In the genomic region with DNA sequence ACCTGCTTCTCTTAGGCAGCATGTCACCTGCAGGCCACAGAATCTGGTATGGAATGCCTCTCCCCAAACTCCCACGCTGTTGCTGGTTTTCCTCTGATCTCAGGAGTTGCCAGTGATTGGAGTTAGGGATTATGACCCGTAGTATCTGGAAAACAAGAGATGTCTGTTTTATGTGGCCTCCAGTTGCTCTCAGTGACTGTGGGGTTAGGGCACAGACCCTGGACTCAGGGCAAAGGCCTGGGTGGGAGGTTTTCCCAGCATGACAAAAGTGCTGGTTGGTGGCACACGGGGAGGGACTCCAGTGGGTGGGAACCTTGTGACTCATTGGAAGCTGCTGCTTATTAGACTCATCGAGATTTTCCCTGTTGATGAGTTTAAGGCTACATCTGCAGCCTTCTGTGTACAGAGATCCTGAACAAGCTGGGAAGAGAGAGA, we compare ENCODE assay signal across 28 cellular contexts. TPM values are rescaled to one million over a fixed set of nuclear protein-coding genes. Genes with fewer than 3 reads are reported as not detected.
DNase-seq lines count a peak whose midpoint lies in the region; ATAC-seq, FAIRE-seq and TF ChIP-seq lines count a peak whose summit lies in the region.
"Had no signal": no experiment of that assay in that cellular context is flagged by ENCODE, and none has a peak within 500 bp of the region (broad histone marks: within the 10 kb centered on the region; RNA-seq: fewer than 3 reads in every experiment).

A gene with protein sequence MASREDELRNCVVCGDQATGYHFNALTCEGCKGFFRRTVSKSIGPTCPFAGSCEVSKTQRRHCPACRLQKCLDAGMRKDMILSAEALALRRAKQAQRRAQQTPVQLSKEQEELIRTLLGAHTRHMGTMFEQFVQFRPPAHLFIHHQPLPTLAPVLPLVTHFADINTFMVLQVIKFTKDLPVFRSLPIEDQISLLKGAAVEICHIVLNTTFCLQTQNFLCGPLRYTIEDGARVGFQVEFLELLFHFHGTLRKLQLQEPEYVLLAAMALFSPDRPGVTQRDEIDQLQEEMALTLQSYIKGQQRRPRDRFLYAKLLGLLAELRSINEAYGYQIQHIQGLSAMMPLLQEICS (minus strand): TSS at position 165 of the 435 bp plus-strand sequence. CDS start 1,638 bp downstream, outside the sequence.

- POLR2A ChIA-PET in K562 (lab: Yijun Ruan, JAX), result interaction anchor here (0.6 to 0.8 kb wide), 2 partner anchors 11 to 53 kb away, joined by 3 read pairs; no protein-coding TSS in a partner anchor

- H4K20me1 ChIP-seq in K562 (replicated peaks; ENCODE audit: control insufficient read depth, insufficient read depth, low read length) (no peaks in the 10 kb centered on the region), smooth muscle cell (ENCODE audit: low read depth) (no peaks in the 10 kb centered on the region)

- FAIRE-seq in HTR-8/SVneo (lab: Jason Lieb, UNC), result peak; percentile 36
- FAIRE-seq in K562 (lab: Jason Lieb, UNC), result peak; percentile 93
- no peak for FAIRE-seq in frontal cortex (lab: Jason Lieb, UNC)
- no peak for FAIRE-seq in pancreas (lab: Jason Lieb, UNC)

- H3K9me1 ChIP-seq in K562 (ENCODE audit: control insufficient read depth, insufficient read depth, low read length), result no peaks in the 10 kb centered on the region

- no peak for ATAC-seq in K562
- no peak for ATAC-seq in GM21360 (IDR thresholded peaks at IDR 0.05; ENCODE audit: unreplicated experiment)
- no peak for ATAC-seq in pancreas
- ATAC-seq: natural killer cell; stimulated activated naive CD8-positive, alpha-beta T cell treated with anti-CD3 and anti-CD28 coated beads, Interleukin-15, Interleukin-2, amounts not matched to agents 100 U/mL and 50 U/mL, for 24 hours had no signal

- H3K9ac ChIP-seq in K562 (ENCODE audit: insufficient read depth in 1 of 2, low read depth in 2 of 2, low read length in 2 of 2) (peak within 1 kb of the TSS in 1 of 2 experiments; percentile 50; a peak in 1 of 4 replicates), smooth muscle cell (ENCODE audit: low read depth) (no peak within 1 kb of the TSS)
- H3K9ac ChIP-seq: SK-N-SH had no signal

- BruUV-seq in K562 (replicated peaks; lab: Mats Ljungman, UMichigan), result no TSS peak

- H3K9me3 ChIP-seq in K562 (replicated peaks; ENCODE audit: control insufficient read depth, insufficient read depth, low read depth, low read length), result no peaks in the 10 kb centered on the region
- no peaks in the 10 kb centered on the region for H3K9me3 ChIP-seq in smooth muscle cell (replicated peaks; ENCODE audit: low read depth)
- H3K9me3 ChIP-seq in pancreas, result no peaks in the 10 kb centered on the region
- H3K9me3 ChIP-seq: heart right ventricle, ovary, right atrium auricular region, SK-N-SH, thyroid gland had no signal

- H3K36me3 ChIP-seq in K562 (ENCODE audit: control insufficient read depth, insufficient read depth, low read length) (no peaks in the 10 kb centered on the region), smooth muscle cell (ENCODE audit: low read depth) (no peaks in the 10 kb centered on the region), pancreas (no peaks in the 10 kb centered on the region)
- H3K36me3 ChIP-seq: cardiac muscle cell, heart right ventricle, ovary, right atrium auricular region, thyroid gland had no signal

- CTCF ChIA-PET in K562 (lab: Yijun Ruan, JAX; ENCODE audit: low intra/inter-chr PET ratio), result no interaction called here

- TF ChIP-seq RAD21 in K562 (CRISPR knock-in tag; conservative IDR thresholded peaks at IDR 0.05 in 1 of 2, IDR thresholded peaks at IDR 0.05 in 1 of 2), result no peak

- WGBS in K562 (ENCODE audit: insufficient coverage, low coverage, missing lambda C conversion rate), result 9% methylated on average over 4 of the region's 4 CpGs
- 26% methylated on average over 4 of the region's 4 CpGs for WGBS in smooth muscle cell (ENCODE audit: low lambda C conversion rate)
- WGBS in pancreas, 2 donors, result 63 to 68% methylated on average over 4 of the region's 4 CpGs

- H3K4me1 ChIP-seq in K562 (replicated peaks in 1 of 2; ENCODE audit: control insufficient read depth in 2 of 2, insufficient read depth in 2 of 2, low read length in 2 of 2) (peaks cover 14 to 15% of the 10 kb centered on the region in 2 experiments; a peak in 4 of 5 replicates), smooth muscle cell (ENCODE audit: low read depth) (no peaks in the 10 kb centered on the region), pancreas (no peaks in the 10 kb centered on the region)
- H3K4me1 ChIP-seq: heart right ventricle, right atrium auricular region, thyroid gland had no signal

- TF ChIP-seq EP300 in K562 (IDR thresholded peaks at IDR 0.05; ENCODE audit: low read length), result no peak

- H3F3A ChIP-seq in smooth muscle cell (ENCODE audit: low read depth), result no peaks in the 10 kb centered on the region

- no peak within 1 kb of the TSS for H3K27ac ChIP-seq in K562 (ENCODE audit: extremely low read depth, low read depth, low read length)
- H3K27ac ChIP-seq in smooth muscle cell (ENCODE audit: low read depth), result no peak within 1 kb of the TSS
- no peak within 1 kb of the TSS for H3K27ac ChIP-seq in pancreas
- H3K27ac ChIP-seq: cardiac muscle cell, heart right ventricle, ovary, right atrium auricular region, thyroid gland had no signal

- no peak for TF ChIP-seq CTCF in K562 (IDR thresholded peaks at IDR 0.05 in 2 of 3, conservative IDR thresholded peaks at IDR 0.05 in 1 of 3; ENCODE audit: insufficient read depth in 2 of 3, low read depth in 1 of 3, low read length in 3 of 3)
- no peak for TF ChIP-seq CTCF in smooth muscle cell (IDR thresholded peaks at IDR 0.05; ENCODE audit: borderline replicate concordance, insufficient read depth, poor library complexity, severe bottlenecking)
- TF ChIP-seq CTCF in pancreas (IDR thresholded peaks at IDR 0.05), result no peak

- no peaks in the 10 kb centered on the region for H3K27me3 ChIP-seq in K562 (ENCODE audit: control insufficient read depth in 2 of 2, insufficient read depth in 2 of 2, low read length in 2 of 2)
- no peaks in the 10 kb centered on the region for H3K27me3 ChIP-seq in smooth muscle cell (ENCODE audit: low read depth)
- H3K27me3 ChIP-seq in pancreas, result no peaks in the 10 kb centered on the region
- H3K27me3 ChIP-seq: cardiac muscle cell, heart right ventricle, ovary, right atrium auricular region, thyroid gland had no signal

- TF ChIP-seq POLR2A in K562 (conservative IDR thresholded peaks at IDR 0.05), result no peak

- in situ Hi-C loops in K562 (cut with MboI), result no loop called here

- H3K4me2 ChIP-seq in K562 (ENCODE audit: insufficient read depth, low read length), result no peak within 1 kb of the TSS
- no peak within 1 kb of the TSS for H3K4me2 ChIP-seq in smooth muscle cell
- H3K4me2 ChIP-seq: SK-N-SH had no signal

- H2AFZ ChIP-seq in K562 (ENCODE audit: low read depth, low read length), result no peak within 1 kb of the TSS
- H2AFZ ChIP-seq in smooth muscle cell (ENCODE audit: low read depth), result peak within 1 kb of the TSS; percentile 51

- intact Hi-C loops in K562 (cut with micrococcal nuclease), result no loop called here
- intact Hi-C loops in pancreas (cut with DNase I), result loop anchor here in 1 of 3 donors (10.0 kb wide), 1 partner anchor 47 kb away; no protein-coding TSS in a partner anchor

- H3K4me3 ChIP-seq in K562, result no peak within 1 kb of the TSS
- H3K4me3 ChIP-seq in smooth muscle cell, result no peak within 1 kb of the TSS
- H3K4me3 ChIP-seq in pancreas, result no peak within 1 kb of the TSS
- H3K4me3 ChIP-seq: cardiac muscle cell, heart right ventricle, ovary, right atrium auricular region, thyroid gland had no signal

- DNase-seq in HTR-8/SVneo (ENCODE audit: insufficient read length, low spot score), result no peak
- DNase-seq in K562 (ENCODE audit: extremely low read depth in 1 of 4, low spot score in 3 of 4), result no peak
- DNase-seq in kidney tubule cell (ENCODE audit: low spot score), result peak; percentile 32
- no peak for DNase-seq in smooth muscle cell (lab: John Stamatoyannopoulos, UW; ENCODE audit: unreplicated experiment)
- no peak for DNase-seq in frontal cortex (ENCODE audit: low spot score in 2 of 2)
- no peak for DNase-seq in pancreas
- DNase-seq: activated CD4-positive, alpha-beta T cell treated with anti-CD3 and anti-CD28 coated beads, Interleukin-2, amount 50 U/mL, for 1 hour; activated CD8-positive, alpha-beta memory T cell treated with anti-CD3 and anti-CD28 coated beads, Interleukin-2, amount 50 U/mL, for 4 hours; CD4-positive, alpha-beta T cell; dermis blood vessel endothelial cell; heart right ventricle; Karpas-422; natural killer cell; NCI-H1694 treated with DMSO at 0.1 percent for 48 hours; NCI-H2171; NCI-H524; NK-92 treated with Interleukin-12 subunit alpha and Interleukin-12 subunit beta, amount 100 ng/mL, for 24 hours; ovary; SK-N-SH; stimulated activated CD4-positive, alpha-beta T cell treated with anti-CD3 and anti-CD28 coated beads, Interleukin-4, amount 100 ng/mL, for 4 hours; stimulated activated naive CD8-positive, alpha-beta T cell treated with anti-CD3 and anti-CD28 coated beads, Interleukin-15, Interleukin-2, amounts not matched to agents 100 U/mL and 50 U/mL, for 24 hours; thyroid gland had no signal

- H3K79me2 ChIP-seq in K562 (ENCODE audit: control insufficient read depth, insufficient read depth, low read length) (no peaks in the 10 kb centered on the region), smooth muscle cell (ENCODE audit: low read depth) (no peaks in the 10 kb centered on the region)

TF ChIP-seq in K562, 482 proteins besides CTCF, POLR2A, EP300 and RAD21 (continues in another document):
- TF ChIP-seq ELF2 (CRISPR knock-in tag; IDR thresholded peaks at IDR 0.05), result no peak
- no peak for TF ChIP-seq RBFOX2 (IDR thresholded peaks at IDR 0.05; ENCODE audit: low read depth, low read length)
- no peak for TF ChIP-seq ZNF436 (CRISPR knock-in tag; IDR thresholded peaks at IDR 0.05)

RNA-seq across cellular contexts. Expression of the gene that starts here (rescaled TPM):
- total RNA-seq in K562 (2011; cell fraction: chromatin; rRNA removed; ENCODE audit: low replicate concordance), result not detected in 2 replicates
- total RNA-seq in K562 (2011; cell fraction: nucleolus; rRNA removed), result not detected in 2 replicates
- not detected in 2 replicates for total RNA-seq in K562 (2011; cell fraction: nucleoplasm; rRNA removed)
- total RNA-seq in K562 (2014; rRNA removed) (not detected in 2 replicates), K562 (2014; rRNA removed; fragmentation: Illumina TruSeq; extraction: Trizol) (not detected in 2 replicates), K562 (2015; rRNA removed; fragmentation: Illumina TruSeq; extraction: Trizol) (not detected in 2 replicates), K562 (2021) (not detected in 2 replicates), smooth muscle cell (not detected in 2 replicates), frontal cortex (not detected), pancreas (not detected)
- polyA plus RNA-seq in K562 (2011; rRNA removed) (not detected in 2 replicates), K562 (2014; fragmentation: Illumina TruSeq; extraction: Trizol) (not detected in 2 replicates), K562 (2014; fragmentation: Nextera tagmentation; extraction: Ambion mirVana) (under 1 TPM in 1 of 2 experiments, not detected in 1; 0.11 TPM), K562 (2014; rRNA removed) (not detected in 2 replicates), smooth muscle cell (0.46 and 0.90 TPM in 2 replicates), pancreas (under 1 TPM in 1 of 2 donors, not detected in 1; 0.15 TPM)
- polyA plus RNA-seq in K562 (2011; cell fraction: cytosol; rRNA removed), result not detected in 2 replicates
- not detected in 2 replicates for polyA plus RNA-seq in K562 (2011; cell fraction: nucleus; rRNA removed)
- 0.52 and 0.61 TPM in 2 replicates for polyA plus RNA-seq in K562 (2012)
- not detected in 2 replicates for polyA minus RNA-seq in K562 (2011; rRNA and poly(A)+ RNA removed)
- polyA minus RNA-seq in K562 (2011; cell fraction: cytosol; rRNA and poly(A)+ RNA removed), result not detected in 2 replicates
- not detected in 2 replicates for polyA minus RNA-seq in K562 (2011; cell fraction: nucleus; rRNA and poly(A)+ RNA removed)
- total RNA-seq: CD4-positive, alpha-beta T cell; dermis blood vessel endothelial cell; H4; heart right ventricle; HT1080; mesothelial cell of epicardium; natural killer cell; ovary; right atrium auricular region; thyroid gland had no signal
- polyA plus RNA-seq: cardiac muscle cell, ovary, SK-N-SH had no signal
